In the genomic region with DNA sequence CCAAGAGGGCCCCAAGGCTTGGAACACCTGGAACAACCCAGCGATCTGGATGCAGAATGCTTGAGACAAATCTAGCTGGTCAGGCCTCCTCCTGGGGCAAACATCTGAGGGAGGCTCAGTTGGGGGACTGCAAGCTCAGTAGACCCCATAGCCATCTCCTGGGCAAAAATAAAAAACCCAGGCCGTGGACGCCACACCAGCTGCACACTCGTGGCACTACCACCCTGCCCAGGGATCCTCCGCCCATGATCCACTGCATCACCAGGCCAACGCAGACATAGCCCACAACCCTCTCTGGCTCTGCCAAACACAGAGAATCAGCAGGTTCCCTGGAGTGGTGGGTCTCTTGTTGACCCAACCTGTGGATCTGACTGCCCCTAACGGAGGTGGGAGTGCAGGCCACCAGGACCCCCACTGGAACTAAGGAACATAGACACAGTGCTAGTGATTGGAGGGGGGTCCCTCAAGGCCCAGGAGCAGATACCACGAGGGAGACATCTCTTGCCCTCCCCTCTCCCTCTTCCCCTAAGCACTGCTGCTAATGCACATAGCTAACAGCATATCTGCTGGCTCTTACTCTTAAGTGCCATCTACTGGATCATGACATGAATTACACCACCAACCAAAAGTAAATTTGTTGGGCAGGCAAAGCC, we compare ENCODE assay signal across 8 cellular contexts.
DNase-seq lines count a peak whose midpoint lies in the region; ATAC-seq and TF ChIP-seq lines count a peak whose summit lies in the region.

No MANE protein-coding gene starts in this region.

- no peak overlapping the region for H3K4me3 ChIP-seq in HFF-Myc (replicated peaks; ENCODE audit: low read depth, low read length)

- H3K36me3 Mint-ChIP-seq in stimulated activated effector memory CD8-positive, alpha-beta T cell treated with anti-CD3 and anti-CD28 coated beads, Interleukin-12 subunit alpha, Interleukin-12 subunit beta, amount 100 ng/mL, for 72 hours: no peaks in the 10 kb centered on the region

- DNase-seq in DMS53 treated with DMSO at 0.1 percent for 48 hours (lab: John Stamatoyannopoulos, UW; ENCODE audit: unreplicated experiment): peak; percentile 46
- peak; percentile 11 for DNase-seq in HFF-Myc (ENCODE audit: extremely low read depth, low read depth)
- DNase-seq in NCI-H345 (lab: John Stamatoyannopoulos, UW): peak; percentile 77
- DNase-seq in astrocyte of the hippocampus (ENCODE audit: low read depth, low spot score): peak; percentile 69
- peak; percentile 56 for DNase-seq in iPS DF 4.7 (ENCODE audit: extremely low read depth, low spot score)
- DNase-seq in stimulated activated effector memory CD8-positive, alpha-beta T cell treated with anti-CD3 and anti-CD28 coated beads, Interleukin-12 subunit alpha, Interleukin-12 subunit beta, amount 100 ng/mL, for 72 hours (ENCODE audit: low spot score in 2 of 2): no peak
- no peak for DNase-seq in activated CD4-positive, CD25-positive, alpha-beta regulatory T cell (lab: John Stamatoyannopoulos, UW)
- no peak for DNase-seq in NK-92 (lab: John Stamatoyannopoulos, UW; ENCODE audit: unreplicated experiment)

- peaks cover 4% of the 10 kb centered on the region for H3K4me1 Mint-ChIP-seq in stimulated activated effector memory CD8-positive, alpha-beta T cell treated with anti-CD3 and anti-CD28 coated beads, Interleukin-12 subunit alpha, Interleukin-12 subunit beta, amount 100 ng/mL, for 72 hours

- no peak overlapping the region for H3K27ac Mint-ChIP-seq in stimulated activated effector memory CD8-positive, alpha-beta T cell treated with anti-CD3 and anti-CD28 coated beads, Interleukin-12 subunit alpha, Interleukin-12 subunit beta, amount 100 ng/mL, for 72 hours

- H3K9me3 Mint-ChIP-seq in stimulated activated effector memory CD8-positive, alpha-beta T cell treated with anti-CD3 and anti-CD28 coated beads, Interleukin-12 subunit alpha, Interleukin-12 subunit beta, amount 100 ng/mL, for 72 hours: no peaks in the 10 kb centered on the region

- no peak overlapping the region for H3K4me3 Mint-ChIP-seq in stimulated activated effector memory CD8-positive, alpha-beta T cell treated with anti-CD3 and anti-CD28 coated beads, Interleukin-12 subunit alpha, Interleukin-12 subunit beta, amount 100 ng/mL, for 72 hours

- peak; percentile 65 for TF ChIP-seq CTCF in HFF-Myc (IDR thresholded peaks at IDR 0.05; ENCODE audit: low read depth, low read length, missing control alignments)

- ATAC-seq in stimulated activated effector memory CD8-positive, alpha-beta T cell treated with anti-CD3 and anti-CD28 coated beads, Interleukin-12 subunit alpha, Interleukin-12 subunit beta, amount 100 ng/mL, for 72 hours: peak; percentile 56

Comparison
In these comparisons a context has a peak if more than half of its experiments do, and no peak if none do; other contexts are left out.
1. DNase-seq: peak in DMS53 treated with DMSO at 0.1 percent for 48 hours (single experiment), HFF-Myc (single experiment), NCI-H345 (single experiment), astrocyte of the hippocampus (single experiment) and iPS DF 4.7 (single experiment); none in stimulated activated effector memory CD8-positive, alpha-beta T cell treated with anti-CD3 and anti-CD28 coated beads, Interleukin-12 subunit alpha, Interleukin-12 subunit beta, amount 100 ng/mL, for 72 hours (0 of 2), activated CD4-positive, CD25-positive, alpha-beta regulatory T cell (0 of 4) and NK-92 (single experiment).